36 cellular contexts compared by ENCODE assay signal in the genomic region with DNA sequence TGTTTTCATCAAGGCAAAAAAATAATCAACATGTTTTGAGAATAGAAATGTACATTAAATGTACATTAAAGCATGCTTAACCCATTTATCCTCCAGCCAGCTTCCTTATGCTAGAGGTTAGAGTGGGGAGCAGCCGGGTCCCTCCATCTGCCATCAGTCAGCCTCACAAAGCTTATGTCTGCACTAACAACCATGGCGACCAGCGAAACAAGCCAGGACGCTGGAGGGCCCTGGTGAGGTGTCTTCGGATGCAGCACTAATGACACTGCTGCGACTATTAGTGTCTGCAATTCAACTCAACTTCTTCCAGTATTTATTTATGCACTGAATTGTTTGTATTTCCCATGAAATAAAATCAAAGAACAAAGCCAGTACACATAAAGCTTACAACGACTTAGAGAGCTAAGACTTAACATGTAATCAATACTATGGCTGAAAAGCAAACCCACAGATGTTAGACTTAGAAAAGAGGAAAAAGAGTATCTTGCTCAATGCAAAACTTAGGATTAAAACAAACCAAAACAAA. TPM values are rescaled to one million over a fixed set of nuclear protein-coding genes. Genes with fewer than 3 reads are reported as not detected.
DNase-seq lines count a peak whose midpoint lies in the region; ATAC-seq and TF ChIP-seq lines count a peak whose summit lies in the region.
"Had no signal": no experiment of that assay in that cellular context is flagged by ENCODE, and none has a peak within 500 bp of the region (broad histone marks: within the 10 kb centered on the region; RNA-seq: fewer than 3 reads in every experiment).

No MANE protein-coding gene starts in this region.

- H3K27ac Mint-ChIP-seq in HFFc6 = 0 out of 2 replicates have a peak overlapping the region, but pooled peaks have one; percentile 3
- H3K27ac Mint-ChIP-seq in WTC11 = peak overlapping the region; percentile 38; the same call in 1 of the 2 replicates
- no peak overlapping the region for H3K27ac Mint-ChIP-seq in nephron progenitor cell
- H3K27ac Mint-ChIP-seq: activated CD8-positive, alpha-beta memory T cell treated with anti-CD3 and anti-CD28 coated beads, Interleukin-2, amount 10 ng/mL, durations not matched to agents 7 days and 5 days; activated naive CD8-positive, alpha-beta T cell treated with anti-CD3 and anti-CD28 coated beads, Interleukin-2, amount 10 ng/mL, durations not matched to agents 7 days and 5 days had no signal

- H3K9ac ChIP-seq in Karpas-422 (ENCODE audit: low read length) = no peak overlapping the region
- H3K9ac ChIP-seq: BLaER1 treated with 17β-estradiol and CSF1 and Interleukin-3, amounts not matched to agents 10 nM and 100 nM had no signal

- H2AFZ ChIP-seq in Karpas-422 (ENCODE audit: low read length) = no peak overlapping the region

- H3K27me3 ChIP-seq in BE2C (no peaks in the 10 kb centered on the region), Karpas-422 (ENCODE audit: low read length) (no peaks in the 10 kb centered on the region), body of pancreas (no peaks in the 10 kb centered on the region)
- H3K27me3 ChIP-seq: BLaER1 treated with 17β-estradiol and CSF1 and Interleukin-3, amounts not matched to agents 10 nM and 100 nM; colonic mucosa; left lung; neutrophil; right lobe of liver; transverse colon had no signal

- H3K9me3 Mint-ChIP-seq in HFFc6 (no peaks in the 10 kb centered on the region), WTC11 (peaks cover 10% of the 10 kb centered on the region; the same call in 1 of the 2 replicates), nephron progenitor cell (peaks cover 4% of the 10 kb centered on the region)
- H3K9me3 Mint-ChIP-seq: activated naive CD8-positive, alpha-beta T cell treated with anti-CD3 and anti-CD28 coated beads, Interleukin-2, amount 10 ng/mL, durations not matched to agents 7 days and 5 days; activated T-cell treated with anti-CD3 and anti-CD28 coated beads, Interleukin-2, amount 50 U/mL, for 4 hours had no signal

- ATAC-seq in WTC11 = no peak
- no peak for ATAC-seq in body of pancreas
- ATAC-seq: activated CD8-positive, alpha-beta memory T cell treated with anti-CD3 and anti-CD28 coated beads, Interleukin-2, amount 10 ng/mL, durations not matched to agents 7 days and 5 days; activated T-cell treated with anti-CD3 and anti-CD28 coated beads, Interleukin-2, amount 50 U/mL, for 4 hours; HCT116; left lung; PC-3; right lobe of liver had no signal

- CTCF ChIA-PET in WTC11 (lab: Charles Lee) = interaction anchor here (1.2 to 1.4 kb wide), 2 partner anchors 23 to 93 kb away, joined by 3 to 4 read pairs; no protein-coding TSS in a partner anchor

- no peak overlapping the region for H3K4me2 ChIP-seq in Karpas-422 (ENCODE audit: low read depth, low read length, poor library complexity, severe bottlenecking)
- H3K4me2 ChIP-seq: BLaER1 treated with 17β-estradiol and CSF1 and Interleukin-3, amounts not matched to agents 10 nM and 100 nM had no signal

- H3K4me1 Mint-ChIP-seq in HFFc6 (ENCODE audit: low read depth) = peaks cover 43% of the 10 kb centered on the region
- peaks cover 24% of the 10 kb centered on the region for H3K4me1 Mint-ChIP-seq in WTC11
- H3K4me1 Mint-ChIP-seq in nephron progenitor cell = peaks cover 34% of the 10 kb centered on the region

- intact Hi-C loops in body of pancreas (cut with DNase I) = no loop called here

- H4K20me1 ChIP-seq in Karpas-422 (ENCODE audit: insufficient read depth, low read depth, low read length) = no peaks in the 10 kb centered on the region
- H4K20me1 ChIP-seq: BLaER1 treated with 17β-estradiol and CSF1 and Interleukin-3, amounts not matched to agents 10 nM and 100 nM had no signal

- H3K4me3 Mint-ChIP-seq in HFFc6 (no peak overlapping the region), WTC11 (no peak overlapping the region), nephron progenitor cell (no peak overlapping the region)
- H3K4me3 Mint-ChIP-seq: activated CD8-positive, alpha-beta memory T cell treated with anti-CD3 and anti-CD28 coated beads, Interleukin-2, amount 10 ng/mL, durations not matched to agents 7 days and 5 days; activated naive CD8-positive, alpha-beta T cell treated with anti-CD3 and anti-CD28 coated beads, Interleukin-2, amount 10 ng/mL, durations not matched to agents 7 days and 5 days; activated T-cell treated with anti-CD3 and anti-CD28 coated beads, Interleukin-2, amount 50 U/mL, for 4 hours had no signal

- H3K4me1 ChIP-seq in BE2C (peaks cover 48% of the 10 kb centered on the region), Karpas-422 (ENCODE audit: low read length) (peaks cover 15% of the 10 kb centered on the region), body of pancreas (no peaks in the 10 kb centered on the region)
- H3K4me1 ChIP-seq: colonic mucosa, left lung, right lobe of liver had no signal

- no peak for TF ChIP-seq POLR2A in body of pancreas (IDR thresholded peaks at IDR 0.05)

- no peak overlapping the region for H3K4me3 ChIP-seq in BE2C (ENCODE audit: low read depth, low read length)
- H3K4me3 ChIP-seq in Karpas-422 (ENCODE audit: low read length) = no peak overlapping the region
- no peak overlapping the region for H3K4me3 ChIP-seq in body of pancreas
- H3K4me3 ChIP-seq: BLaER1 treated with 17β-estradiol and CSF1 and Interleukin-3, amounts not matched to agents 10 nM and 100 nM; cardiac muscle cell; colonic mucosa; left lung; right lobe of liver; transverse colon had no signal

- peaks cover 17% of the 10 kb centered on the region for H3K36me3 ChIP-seq in BE2C
- H3K36me3 ChIP-seq in Karpas-422 (ENCODE audit: insufficient read depth, low read length) = peaks cover 28% of the 10 kb centered on the region
- no peaks in the 10 kb centered on the region for H3K36me3 ChIP-seq in body of pancreas (replicated peaks in 1 of 2; ENCODE audit: insufficient read depth in 1 of 2, low read depth in 2 of 2)
- H3K36me3 ChIP-seq: colonic mucosa, neutrophil, right lobe of liver, transverse colon had no signal

- H3K79me2 ChIP-seq in Karpas-422 (ENCODE audit: low read length) = peaks cover 53% of the 10 kb centered on the region

- POLR2A ChIA-PET in WTC11 (lab: Charles Lee) = interaction anchor here (1.0 kb wide), 1 partner anchor 829 kb away, joined by 5 read pairs; no protein-coding TSS in a partner anchor

- H3K27ac ChIP-seq in Karpas-422 (ENCODE audit: low read length) (no peak overlapping the region), body of pancreas (no peak overlapping the region)
- H3K27ac ChIP-seq: BLaER1 treated with 17β-estradiol and CSF1 and Interleukin-3, amounts not matched to agents 10 nM and 100 nM; cardiac muscle cell; colonic mucosa; left lung; neutrophil; right lobe of liver had no signal

- DNase-seq in BE2C = peak; percentile 30
- no peak for DNase-seq in HFFc6
- no peak for DNase-seq in WTC11 (ENCODE audit: low spot score)
- DNase-seq in nephron progenitor cell = peak; percentile 14
- no peak for DNase-seq in Karpas-422
- DNase-seq in stimulated activated CD4-positive, alpha-beta T cell treated with anti-CD3 and anti-CD28 coated beads, Interleukin-2, amount 100 ng/mL, for 24 hours = no peak
- DNase-seq in body of pancreas = no peak
- DNase-seq: activated CD4-positive, CD25-positive, alpha-beta regulatory T cell; activated CD8-positive, alpha-beta memory T cell treated with anti-CD3 and anti-CD28 coated beads, Interleukin-2, amount 10 ng/mL, durations not matched to agents 7 days and 5 days; activated gamma-delta T cell treated with Interleukin-2 at 50 U/mL for 16 hours; activated naive CD8-positive, alpha-beta T cell treated with anti-CD3 and anti-CD28 coated beads, Interleukin-2, amount 10 ng/mL, durations not matched to agents 7 days and 5 days; activated T-cell treated with anti-CD3 and anti-CD28 coated beads, Interleukin-2, amount 50 U/mL, for 4 hours; aorta; colonic mucosa; DMS79; effector memory CD4-positive, alpha-beta T cell; erythroblast; GDM1; left lung; NCI-H1092; NCI-H187; NCI-H226; PC-3; right lobe of liver; stimulated activated CD4-positive, alpha-beta T cell treated with anti-CD3 and anti-CD28 coated beads, Interleukin-2, amount 100 ng/mL, for 48 hours; transverse colon had no signal

- H3K36me3 Mint-ChIP-seq in HFFc6 (ENCODE audit: low read depth) (peaks cover 19% of the 10 kb centered on the region), WTC11 (peaks cover 30% of the 10 kb centered on the region), nephron progenitor cell (ENCODE audit: low read depth) (peaks cover 47% of the 10 kb centered on the region)

- 75 to 79% methylated on average over 7 of the region's 7 CpGs for WGBS in body of pancreas, 2 donors

- no peaks in the 10 kb centered on the region for H3K9me2 ChIP-seq in Karpas-422 (replicated peaks; ENCODE audit: insufficient read depth, low read length)

- no peaks in the 10 kb centered on the region for H3K9me3 ChIP-seq in BE2C
- no peaks in the 10 kb centered on the region for H3K9me3 ChIP-seq in Karpas-422 (ENCODE audit: low read length)
- H3K9me3 ChIP-seq in body of pancreas = no peaks in the 10 kb centered on the region
- H3K9me3 ChIP-seq: colonic mucosa, left lung, neutrophil, right lobe of liver, transverse colon had no signal

- H3K27me3 Mint-ChIP-seq in HFFc6 (ENCODE audit: insufficient read depth) (no peaks in the 10 kb centered on the region; the same call in 1 of the 2 replicates), WTC11 (ENCODE audit: low read depth) (no peaks in the 10 kb centered on the region), nephron progenitor cell (ENCODE audit: low read depth, poor library complexity) (no peaks in the 10 kb centered on the region)
- H3K27me3 Mint-ChIP-seq: activated CD8-positive, alpha-beta memory T cell treated with anti-CD3 and anti-CD28 coated beads, Interleukin-2, amount 10 ng/mL, durations not matched to agents 7 days and 5 days; activated naive CD8-positive, alpha-beta T cell treated with anti-CD3 and anti-CD28 coated beads, Interleukin-2, amount 10 ng/mL, durations not matched to agents 7 days and 5 days had no signal

- TF ChIP-seq CTCF in BE2C (IDR thresholded peaks at IDR 0.05; ENCODE audit: low read depth, low read length) (no peak), HFFc6 (IDR thresholded peaks at IDR 0.05) (no peak), WTC11 (IDR thresholded peaks at IDR 0.05) (no peak), nephron progenitor cell (IDR thresholded peaks at IDR 0.05) (no peak), body of pancreas (IDR thresholded peaks at IDR 0.05) (no peak)

TF ChIP-seq in WTC11, 78 proteins besides CTCF, POLR2A, EP300 and RAD21 (continues in another document):
- no peak for TF ChIP-seq MXD4 (CRISPR knock-in tag; IDR thresholded peaks at IDR 0.05; ENCODE audit: borderline replicate concordance)

RNA-seq across cellular contexts. Expression of a gene that starts 6.8 kb away (rescaled TPM):
- polyA plus RNA-seq in BE2C (2012; ENCODE audit: insufficient read depth, insufficient read length, low read depth) = 0.97 TPM
- not detected for total RNA-seq in HFFc6 (2021; fragmentation: NEBNext Ultra II Directional; extraction: Animal tissue kit (Norgen Biotek cat#: 25700))
- not detected in 3 replicates for total RNA-seq in WTC11 (2021)
- not detected in 2 replicates for total RNA-seq in Karpas-422 (2014; rRNA removed; shearing (Covaris generic); ENCODE audit: low replicate concordance)
- not detected for total RNA-seq in body of pancreas
- total RNA-seq: activated CD8-positive, alpha-beta memory T cell treated with anti-CD3 and anti-CD28 coated beads, Interleukin-2, amount 10 ng/mL, durations not matched to agents 7 days and 5 days; activated naive CD8-positive, alpha-beta T cell treated with anti-CD3 and anti-CD28 coated beads, Interleukin-2, amount 10 ng/mL, durations not matched to agents 7 days and 5 days; activated T-cell treated with anti-CD3 and anti-CD28 coated beads, Interleukin-2, amount 50 U/mL, for 4 hours; aorta; cardiac muscle cell; colonic mucosa; HT1080; left lung; M059J; mesenteric fat pad; PC-3; posterior vena cava; right lobe of liver; T-helper 1 cell treated with Interleukin-12 subunit alpha and Interleukin-12 subunit beta and Interleukin-4 antibody, amounts not matched to agents 30 ng/mL and 1 ng/mL, for 36 hours; transverse colon had no signal
- polyA plus RNA-seq: AG04450, aorta had no signal

RNA-seq across cellular contexts. Expression of a gene that starts 43.7 kb away (rescaled TPM):
- 44.9 TPM for polyA plus RNA-seq in BE2C (2012; ENCODE audit: insufficient read depth, insufficient read length, low read depth)
- total RNA-seq in HFFc6 (2021; fragmentation: NEBNext Ultra II Directional; extraction: Animal tissue kit (Norgen Biotek cat#: 25700)) = 10 to 100 TPM; 16.7 to 23.0 (median 21.7) TPM
- 40.7 to 43.6 TPM (median 41.8 TPM) in 3 replicates for total RNA-seq in WTC11 (2021)
- total RNA-seq in Karpas-422 (2014; rRNA removed; shearing (Covaris generic); ENCODE audit: low replicate concordance) = 40.3 and 45.0 TPM in 2 replicates
- 1 to 10 TPM; 8.8 to 9.9 TPM for total RNA-seq in body of pancreas

Comparison
In these comparisons a context has a peak if more than half of its experiments do, and no peak if none do; other contexts are left out.
1. DNase-seq: peak in BE2C (single experiment) and nephron progenitor cell (single experiment); none in HFFc6 (single experiment), WTC11 (single experiment), Karpas-422 (single experiment), stimulated activated CD4-positive, alpha-beta T cell treated with anti-CD3 and anti-CD28 coated beads, Interleukin-2, amount 100 ng/mL, for 24 hours (0 of 2) and body of pancreas (0 of 4).